In the genomic region with DNA sequence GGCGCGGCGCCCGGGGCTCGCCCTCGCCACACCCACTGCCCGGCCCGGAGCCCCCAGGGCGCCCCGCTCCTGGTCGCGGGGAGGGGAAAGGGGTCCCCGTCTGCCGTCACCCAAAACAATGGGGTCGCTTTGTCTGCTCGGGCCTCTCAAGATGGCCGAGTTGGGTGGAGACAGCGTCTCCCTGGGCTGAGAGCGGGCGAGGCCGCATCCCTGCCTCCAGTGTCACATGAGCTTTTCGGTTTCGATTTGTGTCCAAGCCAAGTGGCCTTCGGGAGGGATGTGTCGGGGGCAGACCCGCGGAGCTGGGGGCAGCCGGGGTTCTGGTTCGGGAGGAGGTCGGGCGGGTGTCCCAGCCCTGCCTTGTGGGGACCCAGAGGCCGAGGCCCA, we compare ENCODE assay signal across 8 cellular contexts. TPM values are rescaled to one million over a fixed set of nuclear protein-coding genes. Genes with fewer than 3 reads are reported as not detected.
DNase-seq lines count a peak whose midpoint lies in the region; ATAC-seq, FAIRE-seq and TF ChIP-seq lines count a peak whose summit lies in the region.

No MANE protein-coding gene starts in this region.

- peaks cover 14% of the 10 kb centered on the region for H3K4me1 ChIP-seq in endothelial cell of umbilical vein (ENCODE audit: control insufficient read depth, extremely low read depth, insufficient read depth, low read length)
- peaks cover 27% of the 10 kb centered on the region for H3K4me1 ChIP-seq in mucosa of descending colon (ENCODE audit: low read depth)

- peak; percentile 72 for FAIRE-seq in endothelial cell of umbilical vein (lab: Jason Lieb, UNC)

- H3K4me2 ChIP-seq in endothelial cell of umbilical vein (ENCODE audit: insufficient read depth, low read length) = peak overlapping the region; percentile 94

- H3K79me2 ChIP-seq in endothelial cell of umbilical vein (ENCODE audit: control insufficient read depth, insufficient read depth, low read length) = peaks cover 55% of the 10 kb centered on the region

- no TSS peak for BruUV-seq in endothelial cell of umbilical vein (replicated peaks; lab: Mats Ljungman, UMichigan)

- peak overlapping the region; percentile 94 for H3K4me3 ChIP-seq in AG04449 (ENCODE audit: low read depth, low read length)
- H3K4me3 ChIP-seq in endothelial cell of umbilical vein (replicated peaks in 1 of 3; ENCODE audit: insufficient read depth in 1 of 3, low read depth in 1 of 3, low read length in 3 of 3) = peak overlapping the region; percentile 75 to 95 (median 90)
- peak overlapping the region; percentile 94 for H3K4me3 ChIP-seq in mucosa of descending colon

- no peak for DNase-seq in AG04449 (ENCODE audit: low read depth, low spot score)
- peak; percentile 15 for DNase-seq in NCI-H510A treated with DMSO at 0.1 percent for 48 hours (lab: John Stamatoyannopoulos, UW)
- peak; percentile 25 for DNase-seq in activated T-cell treated with anti-CD3 and anti-CD28 coated beads for 1 hour (ENCODE audit: low read depth)
- peak; percentile 67 for DNase-seq in endothelial cell of umbilical vein (ENCODE audit: low read depth, low spot score)
- peak; percentile 83 to 86 (median 83) for DNase-seq in mucosa of descending colon
- DNase-seq in stimulated activated CD8-positive, alpha-beta memory T cell treated with anti-CD3 and anti-CD28 coated beads, Interleukin-7, amount 100 ng/mL, for 48 hours (ENCODE audit: extremely low read depth in 1 of 2, low read depth in 1 of 2) = peak; percentile 29 to 49

- TF ChIP-seq CTCF in AG04449 (IDR thresholded peaks at IDR 0.05; ENCODE audit: insufficient read depth, low read length, missing control alignments) (no peak), endothelial cell of umbilical vein (IDR thresholded peaks at IDR 0.05; ENCODE audit: extremely low read depth in 1 of 2, insufficient read depth in 1 of 2, low read depth in 1 of 2, low read length in 2 of 2) (no peak), mucosa of descending colon (IDR thresholded peaks at IDR 0.05) (no peak)

- intact Hi-C loops in endothelial cell of umbilical vein (cut with micrococcal nuclease) = no loop called here
- intact Hi-C loops in mucosa of descending colon (cut with DNase I, micrococcal nuclease) = loop anchor here in 1 of 2 donors (2.0 kb wide), 1 partner anchor 16 kb away; no protein-coding TSS in a partner anchor

- H3K27ac ChIP-seq in endothelial cell of umbilical vein (ENCODE audit: insufficient read depth, low read depth, low read length) = peak overlapping the region; percentile 64

- H3K9ac ChIP-seq in endothelial cell of umbilical vein (replicated peaks; ENCODE audit: extremely low read depth, insufficient read depth, low read length) = peak overlapping the region; percentile 88

- dilution Hi-C loops in endothelial cell of umbilical vein (cut with MboI; ENCODE audit: extremely low pct_ligation_motif_present, low sequenced_read_pairs) = no loop called here

- H2AFZ ChIP-seq in endothelial cell of umbilical vein (ENCODE audit: low read depth, low read length) = peak overlapping the region; percentile 27

- H3K9me1 ChIP-seq in endothelial cell of umbilical vein (replicated peaks; ENCODE audit: control insufficient read depth, extremely low read depth, insufficient read depth, low read length) = no peaks in the 10 kb centered on the region

- POLR2A ChIA-PET in AG04449 (lab: Yijun Ruan, JAX) = interaction anchor here (1.4 kb wide), 1 partner anchor 10 kb away, joined by 3 read pairs; no protein-coding TSS in a partner anchor
- POLR2A ChIA-PET in endothelial cell of umbilical vein (lab: Charles Lee) = interaction anchor here (1.0 kb wide), 1 partner anchor 17 kb away, joined by 4 read pairs; no protein-coding TSS in a partner anchor

- ATAC-seq in GM18867 (IDR thresholded peaks at IDR 0.05; ENCODE audit: unreplicated experiment) = peak; percentile 26
- ATAC-seq in HG03066 (IDR thresholded peaks at IDR 0.05; ENCODE audit: low read depth, unreplicated experiment) = peak; percentile 42
- ATAC-seq in mucosa of descending colon = peak; percentile 77

- H3K9me3 ChIP-seq in endothelial cell of umbilical vein (replicated peaks; ENCODE audit: control insufficient read depth, insufficient read depth, low read length) = no peaks in the 10 kb centered on the region
- no peaks in the 10 kb centered on the region for H3K9me3 ChIP-seq in mucosa of descending colon

- no peak for TF ChIP-seq POLR2A in endothelial cell of umbilical vein (IDR thresholded peaks at IDR 0.05; ENCODE audit: low read depth, low read length)

- CTCF ChIA-PET in AG04449 (lab: Yijun Ruan, JAX) = interaction anchor here (0.7 to 1.3 kb wide), 3 partner anchors 11 to 126 kb away, joined by 3 read pairs; no protein-coding TSS in a partner anchor
- CTCF ChIA-PET in endothelial cell of umbilical vein (lab: Charles Lee) = interaction anchor here (1.0 to 1.8 kb wide), 3 partner anchors 13 to 258 kb away, joined by 3 to 9 read pairs (median 3); no protein-coding TSS in a partner anchor

- H3K27me3 ChIP-seq in endothelial cell of umbilical vein (ENCODE audit: control insufficient read depth in 2 of 2, insufficient read depth in 2 of 2, low read length in 2 of 2) = no peaks in the 10 kb centered on the region

- peaks cover 3% of the 10 kb centered on the region for H4K20me1 ChIP-seq in endothelial cell of umbilical vein (replicated peaks; ENCODE audit: control insufficient read depth, extremely low read depth, insufficient read depth, low read length)

- H3K36me3 ChIP-seq in endothelial cell of umbilical vein (ENCODE audit: control insufficient read depth in 2 of 2, extremely low read depth in 1 of 2, insufficient read depth in 2 of 2, low read length in 2 of 2) (peaks cover 4 to 5% of the 10 kb centered on the region in 2 experiments), mucosa of descending colon (ENCODE audit: low read depth) (no peaks in the 10 kb centered on the region)

TF ChIP-seq in endothelial cell of umbilical vein, 7 proteins besides CTCF, POLR2A, EP300 and RAD21:
- TF ChIP-seq EZH2 (IDR thresholded peaks at IDR 0.05; ENCODE audit: borderline replicate concordance, low read depth, low read length, severe bottlenecking) (no peak), GATA2 (IDR thresholded peaks at IDR 0.05; ENCODE audit: insufficient read depth, insufficient read length, low read depth, low read length) (no peak), FOS (IDR thresholded peaks at IDR 0.05; ENCODE audit: borderline replicate concordance, insufficient read depth, low read length) (no peak), POLR2AphosphoS5 (IDR thresholded peaks at IDR 0.05; ENCODE audit: insufficient read depth, low read depth, low read length) (peak; percentile 15)

RNA-seq across cellular contexts. Expression of a gene that starts 0.8 kb away (rescaled TPM):
- total RNA-seq in endothelial cell of umbilical vein (596 and 648 TPM in 2 replicates), mucosa of descending colon (100 to 1,000 TPM; 403 to 547 (median 409) TPM)
- 235 and 254 TPM in 2 replicates for polyA plus RNA-seq in endothelial cell of umbilical vein
- polyA plus RNA-seq in endothelial cell of umbilical vein (2011; cell fraction: cytosol; rRNA removed) = 268 and 289 TPM in 2 replicates
- polyA plus RNA-seq in endothelial cell of umbilical vein (2011; cell fraction: nucleus; rRNA removed) = 442 and 586 TPM in 2 replicates
- 436 and 546 TPM in 2 replicates for polyA plus RNA-seq in endothelial cell of umbilical vein (2012)
- 733 and 844 TPM in 2 replicates for polyA minus RNA-seq in endothelial cell of umbilical vein
- polyA minus RNA-seq in endothelial cell of umbilical vein (2011; cell fraction: cytosol; rRNA and poly(A)+ RNA removed) = 261 TPM
- 697 and 703 TPM in 2 replicates for polyA minus RNA-seq in endothelial cell of umbilical vein (2011; cell fraction: nucleus; rRNA and poly(A)+ RNA removed)

Comparison
In these comparisons a context has a peak if more than half of its experiments do, and no peak if none do; other contexts are left out.
1. ATAC-seq: peak in every context shown above with its lines; median percentile 77 in mucosa of descending colon; 42 in HG03066; 26 in GM18867.